In genomic region chr3:56801597-56802410, GRCh38 we compare ENCODE assay signal across 8 cellular contexts. TPM values are rescaled to one million over a fixed set of nuclear protein-coding genes. Genes with fewer than 3 reads are reported as not detected.
A peak's percentile ranks its signal among the peaks of the same experiment; 100 is the strongest.
DNase-seq lines count a peak whose midpoint lies in the region; ATAC-seq and TF ChIP-seq lines count a peak whose summit lies in the region.

Gene ARHGEF3 (minus strand): TSS chr3:56801949. CDS start chr3:56801798, 151 bp downstream.

- H3K27ac Mint-ChIP-seq in activated CD4-positive, alpha-beta memory T cell treated with anti-CD3 and anti-CD28 coated beads for 36 hours = peak within 1 kb of the TSS; percentile 76

- DNase-seq in AG08396 (ENCODE audit: low spot score) = peak; percentile 93
- peak; percentile 27 for DNase-seq in NCI-H524 treated with DMSO at 0.1 percent for 48 hours (lab: John Stamatoyannopoulos, UW)
- DNase-seq in activated CD4-positive, alpha-beta memory T cell treated with anti-CD3 and anti-CD28 coated beads for 36 hours = peak; percentile 92
- DNase-seq in dorsolateral prefrontal cortex = peak; percentile 73 to 94 (median 89)
- DNase-seq in lower leg skin (ENCODE audit: low spot score in 2 of 2) = peak; percentile 70 to 96
- DNase-seq in stimulated activated CD4-positive, alpha-beta T cell treated with anti-CD3 and anti-CD28 coated beads, TNF-alpha, amount 100 ng/mL, for 1 hour (ENCODE audit: low read depth in 3 of 3, low spot score in 1 of 3) = peak; percentile 69 to 90 (median 79)

- H3K4me1 Mint-ChIP-seq in activated CD4-positive, alpha-beta memory T cell treated with anti-CD3 and anti-CD28 coated beads for 36 hours (ENCODE audit: low read depth) = peaks cover 42% of the 10 kb centered on the region

- WGBS in lower leg skin, 2 donors = 2 to 5% methylated on average over 30 to 54 of the region's 65 CpGs

- no peaks in the 10 kb centered on the region for H3K9me3 Mint-ChIP-seq in activated CD4-positive, alpha-beta memory T cell treated with anti-CD3 and anti-CD28 coated beads for 36 hours

- H3K4me3 ChIP-seq in dorsolateral prefrontal cortex = peak within 1 kb of the TSS; percentile 61 to 97 (median 88)
- H3K4me3 ChIP-seq in lower leg skin (ENCODE audit: low read depth, poor library complexity, severe bottlenecking) = peak within 1 kb of the TSS; percentile 53

- intact Hi-C loops in activated CD4-positive, alpha-beta memory T cell treated with anti-CD3 and anti-CD28 coated beads for 36 hours (cut with micrococcal nuclease) = loop anchor here (1.0 to 5.0 kb wide), 5 partner anchors 60 to 425 kb away; partner anchors contain the start of genes APPL1 and CCDC66
- intact Hi-C loops in dorsolateral prefrontal cortex (cut with DNase I) = loop anchor here (2.0 to 5.0 kb wide), 6 partner anchors 60 to 187 kb away; partner anchors contain the start of gene TASOR (in 2 of the 2)
- intact Hi-C loops in lower leg skin (cut with DNase I; ENCODE audit: low total_unique reads) = loop anchor here (10.0 kb wide), 1 partner anchor 183 kb away; no protein-coding TSS in a partner anchor

- H3K27ac ChIP-seq in dorsolateral prefrontal cortex = peak within 1 kb of the TSS in 57 of 59 donors; percentile 7 to 97 (median 89)

- no peaks in the 10 kb centered on the region for H3K27me3 ChIP-seq in dorsolateral prefrontal cortex

- H3K4me3 Mint-ChIP-seq in activated CD4-positive, alpha-beta memory T cell treated with anti-CD3 and anti-CD28 coated beads for 36 hours = peak within 1 kb of the TSS; percentile 84

- peak; percentile 55 for ATAC-seq in GM18870 (IDR thresholded peaks at IDR 0.05; ENCODE audit: unreplicated experiment)
- peak; percentile 82 for ATAC-seq in HG03135 (IDR thresholded peaks at IDR 0.05; ENCODE audit: unreplicated experiment)

- CTCF ChIA-PET in activated CD4-positive, alpha-beta memory T cell treated with anti-CD3 and anti-CD28 coated beads for 36 hours (lab: Charles Lee) = interaction anchor here (0.6 to 13.6 kb wide), 24 partner anchors 13 to 282 kb away, joined by 3 to 282 read pairs (median 6); no protein-coding TSS in a partner anchor

- no peak for TF ChIP-seq POLR2A in lower leg skin (IDR thresholded peaks at IDR 0.05)

- TF ChIP-seq CTCF in dorsolateral prefrontal cortex (IDR thresholded peaks at IDR 0.05 in 54 of 56, conservative IDR thresholded peaks at IDR 0.05 in 2 of 56; ENCODE audit: low read depth in 1 of 56, partially characterized antibody in 56 of 56) (peak in 54 of 56 donors; percentile 14 to 71 (median 44)), lower leg skin (IDR thresholded peaks at IDR 0.05) (no peak)

- POLR2A ChIA-PET in activated CD4-positive, alpha-beta memory T cell treated with anti-CD3 and anti-CD28 coated beads for 36 hours (lab: Charles Lee) = interaction anchor here (1.0 to 5.2 kb wide), 11 partner anchors 10 to 180 kb away, joined by 3 to 47 read pairs (median 12); partner anchors contain the start of gene TASOR

- no peaks in the 10 kb centered on the region for H3K27me3 Mint-ChIP-seq in activated CD4-positive, alpha-beta memory T cell treated with anti-CD3 and anti-CD28 coated beads for 36 hours

- peaks cover 4% of the 10 kb centered on the region for H3K36me3 Mint-ChIP-seq in activated CD4-positive, alpha-beta memory T cell treated with anti-CD3 and anti-CD28 coated beads for 36 hours

RNA-seq across cellular contexts. Expression of gene ARHGEF3, which starts in this region (rescaled TPM):
- total RNA-seq in activated CD4-positive, alpha-beta memory T cell treated with anti-CD3 and anti-CD28 coated beads for 36 hours = 10 to 100 TPM; 28.0 to 31.5 TPM
- total RNA-seq in dorsolateral prefrontal cortex = 10 to 100 TPM; 20.5 to 88.5 (median 62.5) TPM
- 10 to 100 TPM; 13.3 to 28.5 (median 19.1) TPM for total RNA-seq in lower leg skin

Comparison
In these comparisons a context has a peak if more than half of its experiments do, and no peak if none do; other contexts are left out.
1. Peak in every context shown above with its lines: DNase-seq, ATAC-seq, H3K4me3 ChIP-seq and H3K27ac ChIP-seq.
2. DNase-seq: peak in every context shown above with its lines; median percentile 93 in AG08396; 92 in activated CD4-positive, alpha-beta memory T cell treated with anti-CD3 and anti-CD28 coated beads for 36 hours; 89 in dorsolateral prefrontal cortex; 83 in lower leg skin; 79 in stimulated activated CD4-positive, alpha-beta T cell treated with anti-CD3 and anti-CD28 coated beads, TNF-alpha, amount 100 ng/mL, for 1 hour; 27 in NCI-H524 treated with DMSO at 0.1 percent for 48 hours.
3. CTCF ChIP-seq: peak in dorsolateral prefrontal cortex (54 of 56); none in lower leg skin (0 of 3).